Comparison of ENCODE assay signal across 9 cellular contexts in the genomic region with DNA sequence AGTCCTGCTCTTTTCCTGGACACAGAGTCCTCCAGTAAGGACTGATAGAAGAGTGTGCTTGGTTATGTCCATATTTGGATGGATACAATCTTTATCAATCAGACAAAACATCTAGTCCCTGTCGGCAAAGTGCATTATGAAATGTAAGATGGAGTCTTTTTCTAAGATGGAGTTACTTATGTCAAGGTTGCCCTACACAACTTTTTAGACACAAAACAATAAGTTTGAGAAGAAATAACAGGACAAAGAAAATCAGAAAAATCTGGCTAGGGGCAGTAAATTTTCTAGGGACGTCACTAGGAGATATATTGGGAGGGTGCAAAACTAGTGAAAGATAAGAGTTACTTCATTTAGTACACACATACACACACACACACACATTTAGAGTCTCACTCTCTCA.
"Had no signal": no experiment of that assay in that cellular context is flagged by ENCODE, and none has a peak within 500 bp of the region (broad histone marks: within the 10 kb centered on the region; RNA-seq: fewer than 3 reads in every experiment).

No MANE protein-coding gene starts in this region.

- H3K4me3 ChIP-seq: GM23338 had no signal

- H3K27ac Mint-ChIP-seq: GM23338, H9 had no signal

- H3K27ac ChIP-seq: KMS-11 had no signal

- FAIRE-seq: H1, H54, HTR-8/SVneo had no signal

- ATAC-seq: GM23338 had no signal

- H3K9ac ChIP-seq: KMS-11 had no signal

- H3K9me3 Mint-ChIP-seq: GM23338, H9 had no signal

- H3K4me2 ChIP-seq: GM23338, KMS-11 had no signal

- H2AFZ ChIP-seq: GM23338 had no signal

- DNase-seq: H9, HCEC 1CT, IMR-90, KBM-7 had no signal

- H3K4me3 Mint-ChIP-seq: GM23338, H9 had no signal
